12 cellular contexts compared by ENCODE assay signal in genomic region chr17:43917016-43917347, GRCh38. TPM values are rescaled to one million over a fixed set of nuclear protein-coding genes. Genes with fewer than 3 reads are reported as not detected.
DNase-seq lines count a peak whose midpoint lies in the region; ATAC-seq, FAIRE-seq and TF ChIP-seq lines count a peak whose summit lies in the region.
"Had no signal": no experiment of that assay in that cellular context is flagged by ENCODE, and none has a peak within 500 bp of the region (broad histone marks: within the 10 kb centered on the region; RNA-seq: fewer than 3 reads in every experiment).

No MANE protein-coding gene starts in this region.

- CTCF ChIA-PET in activated CD4-positive, alpha-beta T cell treated with anti-CD3 and anti-CD28 coated beads for 36 hours (lab: Charles Lee) = interaction anchor here (0.7 to 1.3 kb wide), 4 partner anchors 9 to 121 kb away, joined by 3 to 5 read pairs (median 4); no protein-coding TSS in a partner anchor
- CTCF ChIA-PET in H1 (lab: Charles Lee; ENCODE audit: partially characterized antibody) = interaction anchor here (0.9 to 13.7 kb wide), 14 partner anchors 7 to 219 kb away, joined by 3 to 106 read pairs (median 9); partner anchors contain the start of genes MPP2 and PPY
- CTCF ChIA-PET in PC-3 (lab: Charles Lee) = no interaction called here

- no peaks in the 10 kb centered on the region for H3K36me3 ChIP-seq in Loucy (ENCODE audit: insufficient read depth, low read length)
- no peaks in the 10 kb centered on the region; a peak in 1 of 8 replicates for H3K36me3 ChIP-seq in H1 (ENCODE audit: control insufficient read depth in 2 of 4, insufficient read depth in 4 of 4, low read length in 3 of 4)
- no peaks in the 10 kb centered on the region for H3K36me3 ChIP-seq in PC-3 (ENCODE audit: low read depth, low read length)

- H3K4me3 Mint-ChIP-seq in activated CD4-positive, alpha-beta T cell treated with anti-CD3 and anti-CD28 coated beads for 36 hours = peak overlapping the region; percentile 55
- H3K4me3 Mint-ChIP-seq in stimulated activated memory B cell treated with anti-CD40 and anti-IgM and Interleukin-4, amounts not matched to agents 10 μg/mL and 1 μg/mL and 100 μg/mL, for 72 hours = peak overlapping the region; percentile 67
- no peak overlapping the region for H3K4me3 Mint-ChIP-seq in glutamatergic neuron (ENCODE audit: unreplicated experiment)

- no peak overlapping the region for H3K56ac ChIP-seq in H1 (replicated peaks; ENCODE audit: insufficient read length, low read depth, low read length)

- intact Hi-C loops in activated CD4-positive, alpha-beta T cell treated with anti-CD3 and anti-CD28 coated beads for 36 hours (cut with DNase I, micrococcal nuclease) = no loop called here
- intact Hi-C loops in PC-3 (cut with micrococcal nuclease) = no loop called here

- BruUV-seq in PC-3 (replicated peaks; lab: Mats Ljungman, UMichigan) = no TSS peak

- no peak overlapping the region; the same call in 1 of the 2 replicates for H4K8ac ChIP-seq in H1 (ENCODE audit: extremely low read depth, insufficient read depth, low read length)

- no peak for TF ChIP-seq RAD21 in H1 (IDR thresholded peaks at IDR 0.05 in 1 of 2, conservative IDR thresholded peaks at IDR 0.05 in 1 of 2; ENCODE audit: low read depth in 2 of 2, low read length in 2 of 2)

- H3K36me3 Mint-ChIP-seq in activated CD4-positive, alpha-beta T cell treated with anti-CD3 and anti-CD28 coated beads for 36 hours (ENCODE audit: low read depth) = no peaks in the 10 kb centered on the region
- H3K36me3 Mint-ChIP-seq in stimulated activated memory B cell treated with anti-CD40 and anti-IgM and Interleukin-4, amounts not matched to agents 10 μg/mL and 1 μg/mL and 100 μg/mL, for 72 hours = no peaks in the 10 kb centered on the region
- H3K36me3 Mint-ChIP-seq in glutamatergic neuron (ENCODE audit: unreplicated experiment) = peaks cover 7% of the 10 kb centered on the region

- peaks cover 4% of the 10 kb centered on the region for H3K9me3 Mint-ChIP-seq in activated CD4-positive, alpha-beta T cell treated with anti-CD3 and anti-CD28 coated beads for 36 hours (ENCODE audit: low read depth)
- H3K9me3 Mint-ChIP-seq in stimulated activated memory B cell treated with anti-CD40 and anti-IgM and Interleukin-4, amounts not matched to agents 10 μg/mL and 1 μg/mL and 100 μg/mL, for 72 hours = no peaks in the 10 kb centered on the region
- no peaks in the 10 kb centered on the region for H3K9me3 Mint-ChIP-seq in glutamatergic neuron (ENCODE audit: unreplicated experiment)

- no peak overlapping the region for H3K27ac Mint-ChIP-seq in activated CD4-positive, alpha-beta T cell treated with anti-CD3 and anti-CD28 coated beads for 36 hours
- H3K27ac Mint-ChIP-seq in stimulated activated memory B cell treated with anti-CD40 and anti-IgM and Interleukin-4, amounts not matched to agents 10 μg/mL and 1 μg/mL and 100 μg/mL, for 72 hours = peak overlapping the region; percentile 30
- no peak overlapping the region for H3K27ac Mint-ChIP-seq in glutamatergic neuron (ENCODE audit: unreplicated experiment)

- no peak for DNase-seq in activated CD4-positive, alpha-beta T cell treated with anti-CD3 and anti-CD28 coated beads for 36 hours
- DNase-seq in activated CD4-positive, alpha-beta T cell treated with anti-CD3 and anti-CD28 coated beads, Interleukin-2, amount 50 U/mL, for 1 hour = no peak
- DNase-seq in H1 (ENCODE audit: low read depth in 1 of 2, low spot score in 2 of 2) = no peak
- no peak for DNase-seq in DMS53 (lab: John Stamatoyannopoulos, UW)
- DNase-seq in PC-3 = no peak
- DNase-seq in glutamatergic neuron = no peak
- DNase-seq: DMS79 treated with DMSO at 0.1 percent for 48 hours, NCI-H1417 had no signal

- H3K4me1 Mint-ChIP-seq in activated CD4-positive, alpha-beta T cell treated with anti-CD3 and anti-CD28 coated beads for 36 hours = peaks cover 8% of the 10 kb centered on the region
- H3K4me1 Mint-ChIP-seq in stimulated activated memory B cell treated with anti-CD40 and anti-IgM and Interleukin-4, amounts not matched to agents 10 μg/mL and 1 μg/mL and 100 μg/mL, for 72 hours = peaks cover 12% of the 10 kb centered on the region
- peaks cover 1% of the 10 kb centered on the region for H3K4me1 Mint-ChIP-seq in glutamatergic neuron (ENCODE audit: low read depth, unreplicated experiment)

- H3K23ac ChIP-seq in H1 (ENCODE audit: insufficient read length) = no peak overlapping the region

- WGBS in H1 (ENCODE audit: extremely low coverage in 1 of 2, insufficient coverage in 1 of 2, insufficient read length in 1 of 2, insufficient replicate concordance in 2 of 2, low coverage in 1 of 2, low lambda C conversion rate in 2 of 2, missing lambda C conversion rate in 1 of 2), 2 experiments = 69% methylated on average over 8 of the region's 8 CpGs; no CpG with 5 or more reads in 1 of the 2 experiments

- H2BK20ac ChIP-seq in H1 (ENCODE audit: low read length) = peak overlapping the region; percentile 10; the same call in 1 of the 2 replicates

- H2BK12ac ChIP-seq in H1 (ENCODE audit: low read depth, low read length) = peak overlapping the region; percentile 68; the same call in 1 of the 2 replicates

- peaks cover 8% of the 10 kb centered on the region; the same call in 1 of the 2 replicates for H3K79me2 ChIP-seq in Loucy (ENCODE audit: insufficient read depth, low read length)
- H3K79me2 ChIP-seq in H1 (ENCODE audit: control insufficient read depth in 1 of 2, insufficient read depth in 2 of 2, low read length in 2 of 2) = no peaks in the 10 kb centered on the region
- no peaks in the 10 kb centered on the region for H3K79me2 ChIP-seq in PC-3 (ENCODE audit: low read length)

- no peak overlapping the region for H2BK120ac ChIP-seq in H1 (replicated peaks; ENCODE audit: low read depth, low read length)

- no peak overlapping the region for H2AK5ac ChIP-seq in H1 (ENCODE audit: low read depth, low read length)

- H3K27me3 ChIP-seq in Loucy (ENCODE audit: insufficient read depth, low read length, poor library complexity, severe bottlenecking) = no peaks in the 10 kb centered on the region
- H3K27me3 ChIP-seq in H1 (replicated peaks in 1 of 4; ENCODE audit: control insufficient read depth in 3 of 4, extremely low read depth in 1 of 4, insufficient read depth in 3 of 4, low read length in 3 of 4) = peaks cover 0 to 9% (median 7%) of the 10 kb centered on the region in 4 experiments; a peak in 5 of 7 replicates
- H3K27me3 ChIP-seq in PC-3 (ENCODE audit: low read length) = peaks cover 21% of the 10 kb centered on the region; the same call in 1 of the 2 replicates

- H4K20me1 ChIP-seq in Loucy (ENCODE audit: insufficient read depth, low read length, poor library complexity, severe bottlenecking) = no peaks in the 10 kb centered on the region
- H4K20me1 ChIP-seq in H1 (replicated peaks in 1 of 2; ENCODE audit: control insufficient read depth in 1 of 2, insufficient read depth in 2 of 2, low read length in 2 of 2) = peaks cover 0 to 7% of the 10 kb centered on the region in 2 experiments
- H4K20me1 ChIP-seq in PC-3 (ENCODE audit: low read length) = no peaks in the 10 kb centered on the region

- H4K5ac ChIP-seq in H1 (ENCODE audit: insufficient read length, low read depth, low read length) = no peak overlapping the region

- H3K9me2 ChIP-seq in Loucy (replicated peaks; ENCODE audit: low read depth, low read length) (no peaks in the 10 kb centered on the region), PC-3 (replicated peaks; ENCODE audit: low read length) (no peaks in the 10 kb centered on the region)

- FAIRE-seq in H1 (lab: Jason Lieb, UNC) = no peak

- H3K4me1 ChIP-seq in Loucy (ENCODE audit: insufficient read depth, low read length, poor library complexity, severe bottlenecking) (peaks cover 26% of the 10 kb centered on the region), H1 (replicated peaks in 1 of 4; ENCODE audit: control insufficient read depth in 3 of 4, insufficient read depth in 4 of 4, low read length in 3 of 4) (peaks cover 0 to 8% (median 6%) of the 10 kb centered on the region in 4 experiments; a peak in 5 of 7 replicates), PC-3 (ENCODE audit: insufficient read depth, low read length) (no peaks in the 10 kb centered on the region)

- peak overlapping the region; percentile 68 for H3K18ac ChIP-seq in H1 (ENCODE audit: extremely low read depth, low read length)

- no peak overlapping the region for H3K14ac ChIP-seq in H1 (ENCODE audit: insufficient read length)

- TF ChIP-seq POLR2A in H1 (IDR thresholded peaks at IDR 0.05; ENCODE audit: control extremely low read depth in 1 of 2, low read depth in 2 of 2, low read length in 2 of 2) = no peak

- no peak for ATAC-seq in activated CD4-positive, alpha-beta T cell treated with anti-CD3 and anti-CD28 coated beads for 36 hours
- ATAC-seq in stimulated activated memory B cell treated with anti-CD40 and anti-IgM and Interleukin-4, amounts not matched to agents 10 μg/mL and 1 μg/mL and 100 μg/mL, for 72 hours = no peak
- ATAC-seq in PC-3 = no peak

- no peak for TF ChIP-seq EP300 in H1 (IDR thresholded peaks at IDR 0.05; ENCODE audit: borderline replicate concordance in 1 of 2, low read depth in 2 of 2, low read length in 2 of 2)

- H3F3A ChIP-seq in Loucy (ENCODE audit: low read depth) (no peaks in the 10 kb centered on the region), PC-3 (ENCODE audit: low read length, unreplicated experiment) (no peaks in the 10 kb centered on the region)

- peak overlapping the region; percentile 80 for H3K4me3 ChIP-seq in Loucy (ENCODE audit: low read length, poor library complexity, severe bottlenecking)
- H3K4me3 ChIP-seq in H1 (ENCODE audit: extremely low read depth in 1 of 4, insufficient read depth in 2 of 4, low read depth in 3 of 4, low read length in 4 of 4) = peak overlapping the region in 2 of 4 experiments; percentile 25 to 52; a peak in 5 of 8 replicates
- no peak overlapping the region for H3K4me3 ChIP-seq in PC-3 (ENCODE audit: low read length)

- H2AFZ ChIP-seq in Loucy (ENCODE audit: low read length) = peak overlapping the region; percentile 93
- H2AFZ ChIP-seq in H1 (ENCODE audit: low read length) = peak overlapping the region; percentile 65; the same call in 1 of the 2 replicates
- no peak overlapping the region for H2AFZ ChIP-seq in PC-3 (ENCODE audit: low read length)

- H2BK5ac ChIP-seq in H1 (ENCODE audit: low read depth, low read length) = no peak overlapping the region; the same call in 1 of the 2 replicates

- no peaks in the 10 kb centered on the region for H3K79me1 ChIP-seq in H1 (ENCODE audit: low read depth, low read length)

- no peak overlapping the region for H3K27ac ChIP-seq in H1 (ENCODE audit: low read depth, low read length)
- no peak overlapping the region for H3K27ac ChIP-seq in PC-3 (ENCODE audit: low read length)

- peaks cover 8% of the 10 kb centered on the region for H3K23me2 ChIP-seq in H1 (ENCODE audit: low read depth, low read length)

- TF ChIP-seq CTCF in Loucy (conservative IDR thresholded peaks at IDR 0.05; ENCODE audit: low read length) (no peak), H1 (IDR thresholded peaks at IDR 0.05; ENCODE audit: control extremely low read depth in 1 of 3, insufficient read depth in 1 of 3, low read depth in 1 of 3, low read length in 3 of 3) (no peak), PC-3 (conservative IDR thresholded peaks at IDR 0.05; ENCODE audit: low read depth, low read length) (no peak), glutamatergic neuron (IDR thresholded peaks at IDR 0.05; ENCODE audit: partially characterized antibody, unreplicated experiment) (no peak)

- peak overlapping the region; percentile 55 for H4K91ac ChIP-seq in H1 (replicated peaks; ENCODE audit: insufficient read length, low read length)

- H3K4me2 ChIP-seq in Loucy (ENCODE audit: low read depth, low read length, poor library complexity, severe bottlenecking) (peak overlapping the region; percentile 73), H1 (ENCODE audit: insufficient read depth in 1 of 2, low read depth in 2 of 2, low read length in 2 of 2) (peak overlapping the region; percentile 66), PC-3 (ENCODE audit: low read length) (no peak overlapping the region)

- no peaks in the 10 kb centered on the region for H3K27me3 Mint-ChIP-seq in activated CD4-positive, alpha-beta T cell treated with anti-CD3 and anti-CD28 coated beads for 36 hours
- H3K27me3 Mint-ChIP-seq in stimulated activated memory B cell treated with anti-CD40 and anti-IgM and Interleukin-4, amounts not matched to agents 10 μg/mL and 1 μg/mL and 100 μg/mL, for 72 hours = peaks cover 8% of the 10 kb centered on the region
- H3K27me3 Mint-ChIP-seq in glutamatergic neuron (ENCODE audit: unreplicated experiment) = peaks cover 5% of the 10 kb centered on the region

- H2BK15ac ChIP-seq in H1 (ENCODE audit: low read length) = 0 out of 2 replicates have a peak overlapping the region, but pooled peaks have one; percentile 65

- H3K9me3 ChIP-seq in Loucy (ENCODE audit: insufficient read depth, low read depth, low read length) (no peaks in the 10 kb centered on the region), H1 (ENCODE audit: insufficient read depth in 2 of 2, low read depth in 1 of 2, low read length in 1 of 2) (no peaks in the 10 kb centered on the region), PC-3 (ENCODE audit: low read length) (no peaks in the 10 kb centered on the region)

- H3K4ac ChIP-seq in H1 (replicated peaks; ENCODE audit: insufficient read length, low read depth, low read length) = no peak overlapping the region

- H3K9ac ChIP-seq in Loucy (ENCODE audit: low read depth, low read length, poor library complexity, severe bottlenecking) (peak overlapping the region; percentile 78), H1 (replicated peaks in 1 of 4; ENCODE audit: extremely low read depth in 1 of 4, low read depth in 3 of 4, low read length in 3 of 4) (no peak overlapping the region), PC-3 (ENCODE audit: low read length) (no peak overlapping the region)

- POLR2A ChIA-PET in activated CD4-positive, alpha-beta T cell treated with anti-CD3 and anti-CD28 coated beads for 36 hours (lab: Charles Lee) = no interaction called here
- POLR2A ChIA-PET in H1 (lab: Charles Lee; ENCODE audit: partially characterized antibody) = interaction anchor here (1.1 kb wide), 1 partner anchor 269 kb away, joined by 3 read pairs; the partner anchor contains the start of gene TMUB2
- POLR2A ChIA-PET in PC-3 (lab: Charles Lee; ENCODE audit: unreplicated experiment) = no interaction called here

RNA-seq across cellular contexts. Expression of gene MPP2, which starts 9.6 kb away (rescaled TPM):
- 1 to 10 TPM; 1.2 to 1.3 TPM for total RNA-seq in activated CD4-positive, alpha-beta T cell treated with anti-CD3 and anti-CD28 coated beads for 36 hours
- 30.9 and 31.6 TPM in 2 replicates for total RNA-seq in H1 (2021; fragmentation: NEBNext Ultra II Directional; extraction: Animal tissue kit (Norgen Biotek cat#: 25700))
- polyA plus RNA-seq in H1 (2011; rRNA removed) = 33.5 and 34.1 TPM in 2 replicates
- 32.2 TPM for polyA plus RNA-seq in H1 (2011; cell fraction: cytosol; rRNA removed)
- polyA plus RNA-seq in H1 (2011; cell fraction: nucleus; rRNA removed) = 34.9 TPM
- polyA plus RNA-seq in H1 (2012, experiment 1 of 2) = 24.3 to 30.8 TPM (median 28.2 TPM) in 4 replicates
- polyA plus RNA-seq in H1 (2012, experiment 2 of 2) = 35.9 TPM
- 12.0 TPM for polyA plus RNA-seq in H1 (2013, experiment 1 of 2)
- 12.3 TPM for polyA plus RNA-seq in H1 (2013, experiment 2 of 2)
- 41.6 and 46.0 TPM in 2 replicates for polyA minus RNA-seq in H1 (2011; rRNA and poly(A)+ RNA removed)
- 23.7 TPM for polyA minus RNA-seq in H1 (2011; cell fraction: cytosol; rRNA and poly(A)+ RNA removed)
- polyA minus RNA-seq in H1 (2011; cell fraction: nucleus; rRNA and poly(A)+ RNA removed) = 15.2 TPM
- total RNA-seq in PC-3 (2014; rRNA removed) (7.7 and 8.2 TPM in 2 replicates), glutamatergic neuron (ENCODE audit: unreplicated experiment) (51.6 TPM)

RNA-seq across cellular contexts. Expression of gene PPY, which starts 25.3 kb away (rescaled TPM):
- total RNA-seq in activated CD4-positive, alpha-beta T cell treated with anti-CD3 and anti-CD28 coated beads for 36 hours = not detected
- not detected in 2 replicates for total RNA-seq in H1 (2021; fragmentation: NEBNext Ultra II Directional; extraction: Animal tissue kit (Norgen Biotek cat#: 25700))
- 0.26 TPM in 1 of 2 replicates, not detected in the other for polyA plus RNA-seq in H1 (2011; rRNA removed)
- 0.31 TPM for polyA plus RNA-seq in H1 (2011; cell fraction: cytosol; rRNA removed)
- polyA plus RNA-seq in H1 (2011; cell fraction: nucleus; rRNA removed) = 0.51 TPM
- not detected in 4 replicates for polyA plus RNA-seq in H1 (2012, experiment 1 of 2)
- not detected for polyA plus RNA-seq in H1 (2012, experiment 2 of 2)
- 0.26 TPM for polyA plus RNA-seq in H1 (2013, experiment 1 of 2)
- polyA plus RNA-seq in H1 (2013, experiment 2 of 2) = 0.42 TPM
- not detected in 2 replicates for polyA minus RNA-seq in H1 (2011; rRNA and poly(A)+ RNA removed)
- polyA minus RNA-seq in H1 (2011; cell fraction: cytosol; rRNA and poly(A)+ RNA removed) = not detected
- polyA minus RNA-seq in H1 (2011; cell fraction: nucleus; rRNA and poly(A)+ RNA removed) = not detected
- not detected in 2 replicates for total RNA-seq in PC-3 (2014; rRNA removed)
- not detected for total RNA-seq in glutamatergic neuron (ENCODE audit: unreplicated experiment)
- total RNA-seq: A172, pulmonary artery endothelial cell had no signal

RNA-seq across cellular contexts. Expression of gene PYY, which starts 36.8 kb away (rescaled TPM):
- total RNA-seq in activated CD4-positive, alpha-beta T cell treated with anti-CD3 and anti-CD28 coated beads for 36 hours = not detected
- total RNA-seq in H1 (2021; fragmentation: NEBNext Ultra II Directional; extraction: Animal tissue kit (Norgen Biotek cat#: 25700)) = 0.42 and 0.93 TPM in 2 replicates
- 2.7 and 3.4 TPM in 2 replicates for polyA plus RNA-seq in H1 (2011; rRNA removed)
- 1.0 TPM for polyA plus RNA-seq in H1 (2011; cell fraction: cytosol; rRNA removed)
- polyA plus RNA-seq in H1 (2011; cell fraction: nucleus; rRNA removed) = 2.4 TPM
- 1.0 to 3.2 TPM (median 1.7 TPM) in 4 replicates for polyA plus RNA-seq in H1 (2012, experiment 1 of 2)
- polyA plus RNA-seq in H1 (2012, experiment 2 of 2) = 2.4 TPM
- 3.9 TPM for polyA plus RNA-seq in H1 (2013, experiment 1 of 2)
- polyA plus RNA-seq in H1 (2013, experiment 2 of 2) = 4.8 TPM
- 0.57 TPM in 1 of 2 replicates, not detected in the other for polyA minus RNA-seq in H1 (2011; rRNA and poly(A)+ RNA removed)
- not detected for polyA minus RNA-seq in H1 (2011; cell fraction: cytosol; rRNA and poly(A)+ RNA removed)
- not detected for polyA minus RNA-seq in H1 (2011; cell fraction: nucleus; rRNA and poly(A)+ RNA removed)
- not detected in 2 replicates for total RNA-seq in PC-3 (2014; rRNA removed)
- total RNA-seq in glutamatergic neuron (ENCODE audit: unreplicated experiment) = not detected
- total RNA-seq: A172, pulmonary artery endothelial cell had no signal
